Comparison of ENCODE assay signal across 25 cellular contexts in genomic region chr22:23564276-23564675, GRCh38. TPM values are rescaled to one million over a fixed set of nuclear protein-coding genes. Genes with fewer than 3 reads are reported as not detected.
DNase-seq lines count a peak whose midpoint lies in the region; TF ChIP-seq lines count a peak whose summit lies in the region.
"Had no signal": no experiment of that assay in that cellular context is flagged by ENCODE, and none has a peak within 500 bp of the region (broad histone marks: within the 10 kb centered on the region; RNA-seq: fewer than 3 reads in every experiment).

No MANE protein-coding gene starts in this region.

- H3K27ac ChIP-seq in BLaER1 (peak overlapping the region; percentile 89), neural progenitor cell (no peak overlapping the region), esophagus muscularis mucosa (replicated peaks in 1 of 4) (no peak overlapping the region)
- H3K27ac ChIP-seq: RWPE1 had no signal

- H3K9me3 ChIP-seq in BLaER1 (no peaks in the 10 kb centered on the region), neural progenitor cell (ENCODE audit: low read depth) (no peaks in the 10 kb centered on the region), esophagus muscularis mucosa (no peaks in the 10 kb centered on the region)
- H3K9me3 ChIP-seq: Caco-2, SK-N-SH had no signal

- H3K4me3 ChIP-seq in BLaER1 = peak overlapping the region; percentile 74; the same call in 1 of the 2 replicates
- H3K4me3 ChIP-seq in neural progenitor cell = no peak overlapping the region
- no peak overlapping the region for H3K4me3 ChIP-seq in esophagus muscularis mucosa
- H3K4me3 ChIP-seq: GM12878, GM23338 had no signal

- POLR2A ChIA-PET in GM10248 (lab: Yijun Ruan, JAX) = no interaction called here

- intact Hi-C loops in Calu3 (cut with micrococcal nuclease; ENCODE audit: unreplicated experiment) = no loop called here
- intact Hi-C loops in esophagus muscularis mucosa (cut with DNase I) = no loop called here

- H3K4me3 Mint-ChIP-seq in neural progenitor cell (peak overlapping the region; percentile 75), Calu3 (ENCODE audit: low read depth, unreplicated experiment) (no peak overlapping the region)
- no peak overlapping the region for H3K4me3 Mint-ChIP-seq in activated naive CD8-positive, alpha-beta T cell treated with anti-CD3 and anti-CD28 coated beads for 36 hours
- H3K4me3 Mint-ChIP-seq: CD4-positive, CD25-positive, alpha-beta regulatory T cell; GM23338 had no signal

- peak overlapping the region; percentile 97 for H3K4me2 ChIP-seq in BLaER1
- H3K4me2 ChIP-seq in neural progenitor cell = no peak overlapping the region
- H3K4me2 ChIP-seq: GM23338, SK-N-SH had no signal

- H3K27me3 ChIP-seq in BLaER1 (no peaks in the 10 kb centered on the region), neural progenitor cell (peaks cover 66% of the 10 kb centered on the region), esophagus muscularis mucosa (peaks cover 0 to 64% (median 16%) of the 10 kb centered on the region in 4 donors)

- no peaks in the 10 kb centered on the region for H3K36me3 ChIP-seq in BLaER1
- no peaks in the 10 kb centered on the region for H3K36me3 ChIP-seq in neural progenitor cell
- H3K36me3 ChIP-seq in esophagus muscularis mucosa = no peaks in the 10 kb centered on the region

- H3F3A ChIP-seq in neural progenitor cell (ENCODE audit: low read depth) = peaks cover 13% of the 10 kb centered on the region

- H3K27me3 Mint-ChIP-seq in neural progenitor cell (ENCODE audit: insufficient read depth, low read depth) = peaks cover 21% of the 10 kb centered on the region
- peaks cover 29% of the 10 kb centered on the region for H3K27me3 Mint-ChIP-seq in activated naive CD8-positive, alpha-beta T cell treated with anti-CD3 and anti-CD28 coated beads for 36 hours
- H3K27me3 Mint-ChIP-seq in Calu3 (ENCODE audit: unreplicated experiment) = peaks cover 67% of the 10 kb centered on the region

- TF ChIP-seq EP300 in esophagus muscularis mucosa (IDR thresholded peaks at IDR 0.05) = no peak

- DNase-seq in GM10248 (ENCODE audit: extremely low spot score) (peak; percentile 11), iPS-NIHi7 (ENCODE audit: extremely low spot score) (peak; percentile 7), neural progenitor cell (ENCODE audit: low spot score) (no peak), NCI-H128 (lab: John Stamatoyannopoulos, UW; ENCODE audit: unreplicated experiment) (no peak), Calu3 (no peak), esophagus muscularis mucosa (ENCODE audit: extremely low spot score) (no peak)
- DNase-seq in activated naive CD8-positive, alpha-beta T cell treated with anti-CD3 and anti-CD28 coated beads for 36 hours = no peak
- DNase-seq: Caco-2; CD4-positive, CD25-positive, alpha-beta regulatory T cell; DMS53; HCEC 1CT; MM.1S; NCI-H1048; NCI-H1436; NCI-H187 treated with DMSO at 0.1 percent for 48 hours; NCI-H2227 treated with DMSO at 0.1 percent for 48 hours; NCI-H510A; NCI-H748 treated with DMSO at 0.1 percent for 48 hours; SHP77 treated with DMSO at 0.1 percent for 48 hours; SK-N-SH had no signal

- no peak overlapping the region for H2AFZ ChIP-seq in neural progenitor cell (replicated peaks)
- H2AFZ ChIP-seq: GM23338 had no signal

- WGBS in esophagus muscularis mucosa = 91% methylated on average over 3 of the region's 7 CpGs

- H3K9me3 Mint-ChIP-seq in neural progenitor cell = peaks cover 3% of the 10 kb centered on the region
- H3K9me3 Mint-ChIP-seq in activated naive CD8-positive, alpha-beta T cell treated with anti-CD3 and anti-CD28 coated beads for 36 hours = no peaks in the 10 kb centered on the region
- H3K9me3 Mint-ChIP-seq in Calu3 (ENCODE audit: low read depth, unreplicated experiment) = no peaks in the 10 kb centered on the region

- H3K27ac Mint-ChIP-seq in neural progenitor cell (peak overlapping the region; percentile 50), Calu3 (ENCODE audit: unreplicated experiment) (no peak overlapping the region)
- no peak overlapping the region for H3K27ac Mint-ChIP-seq in activated naive CD8-positive, alpha-beta T cell treated with anti-CD3 and anti-CD28 coated beads for 36 hours
- H3K27ac Mint-ChIP-seq: CD4-positive, CD25-positive, alpha-beta regulatory T cell; GM23338 had no signal

- H4K20me1 ChIP-seq in BLaER1 (no peaks in the 10 kb centered on the region), neural progenitor cell (ENCODE audit: low read depth) (no peaks in the 10 kb centered on the region)

- no peaks in the 10 kb centered on the region for H3K79me2 ChIP-seq in neural progenitor cell (ENCODE audit: low read depth)

- H3K4me1 ChIP-seq in BLaER1 (peaks cover 62% of the 10 kb centered on the region), neural progenitor cell (peaks cover 3% of the 10 kb centered on the region), esophagus muscularis mucosa (peaks cover 13 to 17% (median 16%) of the 10 kb centered on the region in 4 donors)
- H3K4me1 ChIP-seq: Caco-2 had no signal

- H3K9ac ChIP-seq in BLaER1 (peak overlapping the region; percentile 73), neural progenitor cell (no peak overlapping the region)
- H3K9ac ChIP-seq: SK-N-SH had no signal

- H3K4me1 Mint-ChIP-seq in neural progenitor cell (peaks cover 47% of the 10 kb centered on the region), Calu3 (ENCODE audit: low read depth, unreplicated experiment) (no peaks in the 10 kb centered on the region)
- peaks cover 6% of the 10 kb centered on the region for H3K4me1 Mint-ChIP-seq in activated naive CD8-positive, alpha-beta T cell treated with anti-CD3 and anti-CD28 coated beads for 36 hours

- no peak for TF ChIP-seq POLR2A in esophagus muscularis mucosa (IDR thresholded peaks at IDR 0.05; ENCODE audit: low read depth)

- H3K36me3 Mint-ChIP-seq in neural progenitor cell (no peaks in the 10 kb centered on the region), Calu3 (ENCODE audit: insufficient read depth, unreplicated experiment) (peaks cover 6% of the 10 kb centered on the region)
- H3K36me3 Mint-ChIP-seq in activated naive CD8-positive, alpha-beta T cell treated with anti-CD3 and anti-CD28 coated beads for 36 hours = no peaks in the 10 kb centered on the region
- H3K36me3 Mint-ChIP-seq: CD4-positive, CD25-positive, alpha-beta regulatory T cell had no signal

- no TSS peak for BruUV-seq in Calu3 (replicated peaks; lab: Mats Ljungman, UMichigan)

- CTCF ChIA-PET in GM10248 (lab: Yijun Ruan, JAX) (no interaction called here), Calu3 (lab: Charles Lee) (no interaction called here)

- TF ChIP-seq CTCF in GM10248 (IDR thresholded peaks at IDR 0.05; ENCODE audit: control extremely low read depth, extremely low read depth, low read depth, missing control alignments) = no peak
- no peak for TF ChIP-seq CTCF in neural progenitor cell (IDR thresholded peaks at IDR 0.05)
- TF ChIP-seq CTCF in Calu3 (IDR thresholded peaks at IDR 0.05; ENCODE audit: unreplicated experiment) = no peak
- no peak for TF ChIP-seq CTCF in esophagus muscularis mucosa (IDR thresholded peaks at IDR 0.05)

RNA-seq across cellular contexts. Expression of gene IGLL1, which starts 15.8 kb away (rescaled TPM):
- not detected in 2 replicates for total RNA-seq in neural progenitor cell (ENCODE audit: low replicate concordance)
- total RNA-seq in activated naive CD8-positive, alpha-beta T cell treated with anti-CD3 and anti-CD28 coated beads for 36 hours = not detected
- total RNA-seq in Calu3 (2022) = not detected in 2 replicates
- not detected for total RNA-seq in esophagus muscularis mucosa
- total RNA-seq: Caco-2; CD4-positive, CD25-positive, alpha-beta regulatory T cell; GM12878; GM23338; LHCN-M2 had no signal

Comparison
In these comparisons a context has a peak if more than half of its experiments do, and no peak if none do; other contexts are left out.
1. DNase-seq: peak in GM10248 (single experiment) and iPS-NIHi7 (single experiment); none in neural progenitor cell (single experiment), activated naive CD8-positive, alpha-beta T cell treated with anti-CD3 and anti-CD28 coated beads for 36 hours (single experiment), NCI-H128 (single experiment), Calu3 (single experiment) and esophagus muscularis mucosa (single experiment).